ENCODE assay signal across 8 cellular contexts in the genomic region with DNA sequence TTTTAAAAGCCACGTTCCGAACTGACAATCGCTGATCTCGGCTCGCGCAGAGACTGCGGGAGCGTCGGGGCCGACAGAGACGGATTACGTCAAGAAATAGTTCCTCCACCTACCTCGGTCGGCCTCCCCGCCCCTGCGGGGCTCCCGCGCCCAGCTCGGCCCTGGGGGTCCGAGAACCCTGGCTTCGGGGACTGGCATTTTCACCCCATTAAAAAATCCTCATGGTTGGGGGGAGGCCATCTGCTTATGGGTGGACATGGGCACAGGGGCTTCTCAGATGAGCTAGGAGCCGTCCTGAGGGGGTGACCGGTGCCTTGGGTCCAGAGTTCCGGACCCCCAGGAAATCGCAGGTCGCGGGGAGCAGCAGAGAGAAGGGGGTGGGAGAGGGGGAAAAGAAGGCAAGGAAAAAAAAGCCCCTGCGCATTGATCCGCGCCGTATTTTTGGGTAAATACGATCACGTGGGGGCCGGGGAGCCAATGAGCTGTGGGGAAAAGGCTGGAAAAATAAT. TPM values are rescaled to one million over a fixed set of nuclear protein-coding genes. Genes with fewer than 3 reads are reported as not detected.
DNase-seq lines count a peak whose midpoint lies in the region; ATAC-seq, FAIRE-seq and TF ChIP-seq lines count a peak whose summit lies in the region.

No MANE protein-coding gene starts in this region.

- no peaks in the 10 kb centered on the region for H3K9me2 ChIP-seq in GM23338 (ENCODE audit: insufficient read depth)

- under 1% methylated on average over 34 of the region's 34 CpGs for WGBS in A549 (ENCODE audit: missing lambda C conversion rate)
- WGBS in aorta, 2 donors: 3% methylated on average over 34 of the region's 34 CpGs

- no peak for TF ChIP-seq POLR2A in A549 (IDR thresholded peaks at IDR 0.05; ENCODE audit: low read length)

- no peak for TF ChIP-seq EP300 in A549 (IDR thresholded peaks at IDR 0.05)

- CTCF ChIA-PET in A549 (lab: Yijun Ruan, JAX): interaction anchor here (1.2 to 28.7 kb wide), 14 partner anchors 8 to 253 kb away, joined by 3 to 1074 read pairs (median 8); partner anchors contain the start of genes HOXC10, HOXC5, HOXC8 and SMUG1

- TF ChIP-seq CTCF in A549 (IDR thresholded peaks at IDR 0.05): no peak
- TF ChIP-seq CTCF in GM23338 (conservative IDR thresholded peaks at IDR 0.05; ENCODE audit: low read depth in 2 of 2): no peak
- no peak for TF ChIP-seq CTCF in brain microvascular endothelial cell (IDR thresholded peaks at IDR 0.05; ENCODE audit: low read depth, low read length, missing control alignments)

- H3K27me3 ChIP-seq in GM23338 (ENCODE audit: insufficient read depth): peaks cover 100% of the 10 kb centered on the region
- no peaks in the 10 kb centered on the region for H3K27me3 ChIP-seq in SJSA1 (replicated peaks)
- H3K27me3 ChIP-seq in iPS-15b (ENCODE audit: control insufficient read depth, insufficient read depth, low read length): peaks cover 100% of the 10 kb centered on the region
- no peaks in the 10 kb centered on the region for H3K27me3 ChIP-seq in aorta (ENCODE audit: control insufficient read depth in 1 of 2, insufficient read depth in 2 of 2, low read length in 1 of 2)
- peaks cover 95% of the 10 kb centered on the region for H3K27me3 ChIP-seq in brain microvascular endothelial cell (replicated peaks)

- POLR2A ChIA-PET in A549 (lab: Yijun Ruan, JAX): interaction anchor here (0.6 to 2.2 kb wide), 8 partner anchors 7 to 208 kb away, joined by 3 to 18 read pairs (median 4); partner anchors contain the start of genes HOXC10, HOXC8 and SMUG1

- no peaks in the 10 kb centered on the region for H3K36me3 Mint-ChIP-seq in GM23338 (ENCODE audit: low read depth)

- no peaks in the 10 kb centered on the region for H3K79me2 ChIP-seq in GM23338 (replicated peaks; ENCODE audit: insufficient read depth)

- intact Hi-C loops in aorta (cut with DNase I): no loop called here

- H3K9me3 ChIP-seq in A549: no peaks in the 10 kb centered on the region
- H3K9me3 ChIP-seq in SJSA1 (replicated peaks): no peaks in the 10 kb centered on the region
- no peaks in the 10 kb centered on the region for H3K9me3 ChIP-seq in iPS-15b (ENCODE audit: control insufficient read depth, insufficient read depth, low read length)
- no peaks in the 10 kb centered on the region for H3K9me3 ChIP-seq in aorta (ENCODE audit: control insufficient read depth, low read length)

- FAIRE-seq in A549 (lab: Jason Lieb, UNC): no peak

- H3K4me3 ChIP-seq in A549 (peak overlapping the region; percentile 83), GM23338 (peak overlapping the region; percentile 47), SJSA1 (peak overlapping the region; percentile 71), iPS-15b (ENCODE audit: low read depth, low read length) (peak overlapping the region; percentile 32), aorta (ENCODE audit: low read length in 2 of 2) (peak overlapping the region; percentile 7 to 16), brain microvascular endothelial cell (ENCODE audit: low read depth, low read length) (no peak overlapping the region)

- H3K27me3 Mint-ChIP-seq in GM23338 (ENCODE audit: insufficient read depth, low read depth, poor library complexity): peaks cover 100% of the 10 kb centered on the region

- H3F3A ChIP-seq in GM23338 (replicated peaks; ENCODE audit: low read depth): peaks cover 34% of the 10 kb centered on the region

- H3K36me3 ChIP-seq in GM23338 (ENCODE audit: insufficient read depth) (no peaks in the 10 kb centered on the region), SJSA1 (0 out of 2 replicates have a peak, but pooled peaks cover 5% of the 10 kb centered on the region), iPS-15b (ENCODE audit: control insufficient read depth, insufficient read depth, low read length) (no peaks in the 10 kb centered on the region), aorta (ENCODE audit: control insufficient read depth in 1 of 2, insufficient read depth in 2 of 2, low read length in 1 of 2) (no peaks in the 10 kb centered on the region), brain microvascular endothelial cell (replicated peaks) (no peaks in the 10 kb centered on the region)

- H3K4me1 ChIP-seq in A549 (peaks cover 14% of the 10 kb centered on the region), GM23338 (ENCODE audit: insufficient read depth) (peaks cover 24% of the 10 kb centered on the region), SJSA1 (replicated peaks) (peaks cover 58% of the 10 kb centered on the region), iPS-15b (ENCODE audit: control insufficient read depth, insufficient read depth, low read length) (no peaks in the 10 kb centered on the region), aorta (ENCODE audit: control insufficient read depth in 1 of 2, insufficient read depth in 2 of 2, low read length in 2 of 2) (no peaks in the 10 kb centered on the region)

- H2AFZ ChIP-seq in GM23338: no peak overlapping the region

- peak overlapping the region; percentile 52 for H3K4me3 Mint-ChIP-seq in GM23338

- no peak overlapping the region for H3K9ac ChIP-seq in iPS-15b (ENCODE audit: low read depth, low read length)

- H3K27ac ChIP-seq in A549 (peak overlapping the region; percentile 93 to 96), GM23338 (ENCODE audit: low read depth) (no peak overlapping the region), SJSA1 (peak overlapping the region; percentile 89), aorta (ENCODE audit: low read depth in 1 of 2, low read length in 2 of 2) (no peak overlapping the region), brain microvascular endothelial cell (no peak overlapping the region)

- peaks cover 3% of the 10 kb centered on the region for H3K9me3 Mint-ChIP-seq in GM23338

- DNase-seq in A549 (ENCODE audit: low read depth in 1 of 2, low spot score in 1 of 2) (peak; percentile 82 to 92), GM23338 (ENCODE audit: low spot score) (peak; percentile 77), SJSA1 (ENCODE audit: low read depth in 1 of 2, low spot score in 2 of 2) (peak; percentile 77 to 83), aorta (peak; percentile 63 to 90), KBM-7 (no peak), brain microvascular endothelial cell (no peak)

- ATAC-seq in A549 (peak; percentile 30 to 64; a peak in 5 of 6 replicates), GM23338 (no peak), aorta (ENCODE audit: low FRiP score) (peak; percentile 55), HG02973 (IDR thresholded peaks at IDR 0.05; ENCODE audit: unreplicated experiment) (no peak)

- in situ Hi-C loops in KBM-7 (cut with MboI; ENCODE audit: low pct_unique_long_range_greater_than_20kb, low sequenced_read_pairs) (loop anchor here (10.0 kb wide), 1 partner anchor 195 kb away; no protein-coding TSS in a partner anchor), brain microvascular endothelial cell (cut with HindIII; ENCODE audit: low pct_ligation_motif_present, low sequenced_read_pairs) (loop anchor here (25.0 kb wide), 1 partner anchor 213 kb away; no protein-coding TSS in a partner anchor)

- peaks cover 35% of the 10 kb centered on the region for H3K4me1 Mint-ChIP-seq in GM23338

- TF ChIP-seq RAD21 in A549 (conservative IDR thresholded peaks at IDR 0.05 in 1 of 2, IDR thresholded peaks at IDR 0.05 in 1 of 2): no peak

- peaks cover 24% of the 10 kb centered on the region for H4K20me1 ChIP-seq in GM23338 (replicated peaks; ENCODE audit: insufficient read depth)

- H3K27ac Mint-ChIP-seq in GM23338: no peak overlapping the region

- H3K4me2 ChIP-seq in A549: peak overlapping the region; percentile 87
- peak overlapping the region; percentile 77 for H3K4me2 ChIP-seq in GM23338

RNA-seq across cellular contexts. Expression of gene HOXC9, which starts 0.3 kb away (rescaled TPM):
- polyA plus RNA-seq in A549 (2011; rRNA removed) (2.3 and 5.2 TPM in 2 replicates), A549 (2017; fragmentation: RNase III; extraction: RNeasy Plus Mini Kit Qiagen cat#74134 plus additional on column Dnase treatment) (5.7 to 6.6 TPM (median 6.2 TPM) in 3 replicates), GM23338 (2016; fragmentation: Nextera tagmentation; extraction: Ambion mirVana) (not detected in 2 replicates), aorta (under 1 TPM in 1 of 2 donors, not detected in 1; 0.38 TPM)
- polyA plus RNA-seq in A549 (2012; cell fraction: cytosol; rRNA removed): 5.7 and 8.3 TPM in 2 replicates
- 5.1 and 6.8 TPM in 2 replicates for polyA plus RNA-seq in A549 (2012; cell fraction: nucleus; rRNA removed)
- 0.29 and 0.88 TPM in 2 replicates for polyA minus RNA-seq in A549 (2011; rRNA and poly(A)+ RNA removed)
- not detected in 2 replicates for total RNA-seq in GM23338 (2014; rRNA removed; shearing (Covaris generic))
- 9.6 and 14.2 TPM in 2 replicates for total RNA-seq in SJSA1 (2014; rRNA removed; shearing (Covaris generic))
- total RNA-seq in aorta: 1 to 10 TPM; 2.6 to 9.0 TPM

RNA-seq across cellular contexts. Expression of gene HOXC8, which starts 9.1 kb away (rescaled TPM):
- polyA plus RNA-seq in A549 (2011; rRNA removed): 4.1 and 5.4 TPM in 2 replicates
- polyA plus RNA-seq in A549 (2012; cell fraction: cytosol; rRNA removed): 4.1 and 5.5 TPM in 2 replicates
- polyA plus RNA-seq in A549 (2012; cell fraction: nucleus; rRNA removed): 2.0 and 2.4 TPM in 2 replicates
- polyA plus RNA-seq in A549 (2017; fragmentation: RNase III; extraction: RNeasy Plus Mini Kit Qiagen cat#74134 plus additional on column Dnase treatment): 5.3 to 5.7 TPM (median 5.4 TPM) in 3 replicates
- 1.8 and 2.3 TPM in 2 replicates for polyA minus RNA-seq in A549 (2011; rRNA and poly(A)+ RNA removed)
- not detected in 2 replicates for total RNA-seq in GM23338 (2014; rRNA removed; shearing (Covaris generic))
- not detected in 2 replicates for polyA plus RNA-seq in GM23338 (2016; fragmentation: Nextera tagmentation; extraction: Ambion mirVana)
- total RNA-seq in SJSA1 (2014; rRNA removed; shearing (Covaris generic)): 0.19 and 1.3 TPM in 2 replicates
- 1 to 10 TPM; 4.2 to 6.4 TPM for total RNA-seq in aorta
- polyA plus RNA-seq in aorta: under 1 TPM in 1 of 2 donors, not detected in 1; 0.75 TPM

RNA-seq across cellular contexts. Expression of gene HOXC10, which starts 14.7 kb away (rescaled TPM):
- 2.5 and 2.9 TPM in 2 replicates for polyA plus RNA-seq in A549 (2011; rRNA removed)
- polyA plus RNA-seq in A549 (2012; cell fraction: cytosol; rRNA removed): 2.3 and 2.4 TPM in 2 replicates
- polyA plus RNA-seq in A549 (2012; cell fraction: nucleus; rRNA removed): 1.7 and 2.0 TPM in 2 replicates
- 2.1 to 4.3 TPM (median 3.2 TPM) in 3 replicates for polyA plus RNA-seq in A549 (2017; fragmentation: RNase III; extraction: RNeasy Plus Mini Kit Qiagen cat#74134 plus additional on column Dnase treatment)
- 0.54 and 1.4 TPM in 2 replicates for polyA minus RNA-seq in A549 (2011; rRNA and poly(A)+ RNA removed)
- not detected in 2 replicates for total RNA-seq in GM23338 (2014; rRNA removed; shearing (Covaris generic))
- polyA plus RNA-seq in GM23338 (2016; fragmentation: Nextera tagmentation; extraction: Ambion mirVana): not detected in 2 replicates
- total RNA-seq in SJSA1 (2014; rRNA removed; shearing (Covaris generic)): 3.2 and 7.5 TPM in 2 replicates
- total RNA-seq in aorta: 10 to 100 TPM in 1 of 2 donors, 1 to 10 TPM in 1; 1.6 to 32.0 TPM
- polyA plus RNA-seq in aorta: 1 to 10 TPM in 1 of 2 donors, not detected in 1; 3.6 TPM

RNA-seq across cellular contexts. Expression of gene HOTAIR, which starts 24.9 kb away (rescaled TPM):
- polyA plus RNA-seq in A549 (2011; rRNA removed) (0.34 and 0.67 TPM in 2 replicates), A549 (2017; fragmentation: RNase III; extraction: RNeasy Plus Mini Kit Qiagen cat#74134 plus additional on column Dnase treatment) (0.35 to 0.71 TPM (median 0.71 TPM) in 3 replicates), GM23338 (2016; fragmentation: Nextera tagmentation; extraction: Ambion mirVana) (not detected in 2 replicates), aorta (not detected)
- polyA plus RNA-seq in A549 (2012; cell fraction: cytosol; rRNA removed): 0.13 and 0.19 TPM in 2 replicates
- 0.12 and 0.23 TPM in 2 replicates for polyA plus RNA-seq in A549 (2012; cell fraction: nucleus; rRNA removed)
- 0.15 and 0.17 TPM in 2 replicates for polyA minus RNA-seq in A549 (2011; rRNA and poly(A)+ RNA removed)
- not detected in 2 replicates for total RNA-seq in GM23338 (2014; rRNA removed; shearing (Covaris generic))
- 11.1 and 13.5 TPM in 2 replicates for total RNA-seq in SJSA1 (2014; rRNA removed; shearing (Covaris generic))
- total RNA-seq in aorta: 1 to 10 TPM in 1 of 2 donors, not detected in 1; 9.7 TPM

RNA-seq across cellular contexts. Expression of gene HOXC11, which starts 26.7 kb away (rescaled TPM):
- polyA plus RNA-seq in A549 (2011; rRNA removed) (0.58 and 0.73 TPM in 2 replicates), A549 (2017; fragmentation: RNase III; extraction: RNeasy Plus Mini Kit Qiagen cat#74134 plus additional on column Dnase treatment) (0.45 to 0.54 TPM (median 0.45 TPM) in 3 replicates), GM23338 (2016; fragmentation: Nextera tagmentation; extraction: Ambion mirVana) (not detected in 2 replicates), aorta (under 1 TPM in 1 of 2 donors, not detected in 1; 0.38 TPM)
- polyA plus RNA-seq in A549 (2012; cell fraction: cytosol; rRNA removed): 0.28 and 0.41 TPM in 2 replicates
- polyA plus RNA-seq in A549 (2012; cell fraction: nucleus; rRNA removed): 0.40 and 0.78 TPM in 2 replicates
- 0.15 and 0.29 TPM in 2 replicates for polyA minus RNA-seq in A549 (2011; rRNA and poly(A)+ RNA removed)
- not detected in 2 replicates for total RNA-seq in GM23338 (2014; rRNA removed; shearing (Covaris generic))
- total RNA-seq in SJSA1 (2014; rRNA removed; shearing (Covaris generic)): 4.3 and 4.6 TPM in 2 replicates
- 1 to 10 TPM in 1 of 2 donors, not detected in 1; 4.1 TPM for total RNA-seq in aorta

Comparison
In these comparisons a context has a peak if more than half of its experiments do, and no peak if none do; other contexts are left out.
1. ATAC-seq: peak in A549 (2 of 2) and aorta (single experiment); none in GM23338 (single experiment) and HG02973 (single experiment).
2. DNase-seq: peak in A549 (2 of 2), GM23338 (single experiment), SJSA1 (2 of 2) and aorta (2 of 2); none in KBM-7 (single experiment) and brain microvascular endothelial cell (single experiment).
3. H3K27ac ChIP-seq: peak in A549 (2 of 2) and SJSA1 (single experiment); none in GM23338 (single experiment), aorta (0 of 2) and brain microvascular endothelial cell (single experiment).